2 cellular contexts compared by ENCODE assay signal in the genomic region with DNA sequence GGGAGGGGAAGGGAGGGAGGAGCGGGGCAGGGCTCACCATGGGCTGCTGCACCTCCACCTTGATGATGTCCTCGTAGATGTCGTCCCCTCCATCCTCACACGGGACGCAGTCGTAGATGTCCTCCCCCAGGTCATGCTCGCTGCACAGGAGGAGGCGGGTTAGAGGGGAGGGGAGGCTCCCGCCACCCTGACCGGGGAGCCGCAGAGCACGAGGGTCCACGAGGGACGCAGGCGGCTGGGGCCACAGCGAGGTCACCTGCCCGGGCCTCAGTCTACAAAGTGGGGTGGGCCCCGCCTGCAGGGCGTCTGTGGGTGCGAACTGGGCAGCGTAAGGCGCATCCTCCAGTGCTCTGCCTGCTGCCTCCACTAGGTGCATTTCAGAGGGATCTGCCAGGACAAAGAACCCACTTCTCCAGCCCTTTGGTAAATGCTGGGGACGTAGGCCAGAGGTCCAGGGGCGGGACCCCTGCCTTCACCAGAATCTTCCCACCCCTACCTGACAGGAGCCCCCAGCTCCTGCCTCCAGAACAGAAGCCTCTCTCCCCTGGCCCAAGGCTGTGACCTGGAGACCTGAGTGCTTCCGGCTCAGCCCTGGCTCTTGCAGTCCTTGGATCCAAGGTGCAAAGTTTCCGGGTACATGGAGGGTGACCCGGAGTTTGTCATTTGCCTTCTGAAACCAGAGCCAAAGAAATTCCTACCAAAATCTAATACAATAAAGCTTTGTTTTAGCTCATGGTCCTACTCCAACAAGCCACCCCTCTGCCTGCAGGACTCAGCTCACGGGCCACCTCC.
TF ChIP-seq lines count a peak whose summit lies in the region.

No MANE protein-coding gene starts in this region.

TF ChIP-seq in GM23338, 12 proteins besides CTCF, POLR2A, EP300 and RAD21 (continues in another document):
- TF ChIP-seq ZNF331 (CRISPR knock-in tag; IDR thresholded peaks at IDR 0.05; ENCODE audit: low read depth) (no peak), POLR2AphosphoS5 (IDR thresholded peaks at IDR 0.05; ENCODE audit: low read depth) (no peak), EZH2phosphoT487 (IDR thresholded peaks at IDR 0.05; ENCODE audit: unreplicated experiment) (no peak), STAT1 (IDR thresholded peaks at IDR 0.05; ENCODE audit: unreplicated experiment) (no peak), JUNB (IDR thresholded peaks at IDR 0.05; ENCODE audit: unreplicated experiment) (no peak)
- TF ChIP-seq, protein P1, sequence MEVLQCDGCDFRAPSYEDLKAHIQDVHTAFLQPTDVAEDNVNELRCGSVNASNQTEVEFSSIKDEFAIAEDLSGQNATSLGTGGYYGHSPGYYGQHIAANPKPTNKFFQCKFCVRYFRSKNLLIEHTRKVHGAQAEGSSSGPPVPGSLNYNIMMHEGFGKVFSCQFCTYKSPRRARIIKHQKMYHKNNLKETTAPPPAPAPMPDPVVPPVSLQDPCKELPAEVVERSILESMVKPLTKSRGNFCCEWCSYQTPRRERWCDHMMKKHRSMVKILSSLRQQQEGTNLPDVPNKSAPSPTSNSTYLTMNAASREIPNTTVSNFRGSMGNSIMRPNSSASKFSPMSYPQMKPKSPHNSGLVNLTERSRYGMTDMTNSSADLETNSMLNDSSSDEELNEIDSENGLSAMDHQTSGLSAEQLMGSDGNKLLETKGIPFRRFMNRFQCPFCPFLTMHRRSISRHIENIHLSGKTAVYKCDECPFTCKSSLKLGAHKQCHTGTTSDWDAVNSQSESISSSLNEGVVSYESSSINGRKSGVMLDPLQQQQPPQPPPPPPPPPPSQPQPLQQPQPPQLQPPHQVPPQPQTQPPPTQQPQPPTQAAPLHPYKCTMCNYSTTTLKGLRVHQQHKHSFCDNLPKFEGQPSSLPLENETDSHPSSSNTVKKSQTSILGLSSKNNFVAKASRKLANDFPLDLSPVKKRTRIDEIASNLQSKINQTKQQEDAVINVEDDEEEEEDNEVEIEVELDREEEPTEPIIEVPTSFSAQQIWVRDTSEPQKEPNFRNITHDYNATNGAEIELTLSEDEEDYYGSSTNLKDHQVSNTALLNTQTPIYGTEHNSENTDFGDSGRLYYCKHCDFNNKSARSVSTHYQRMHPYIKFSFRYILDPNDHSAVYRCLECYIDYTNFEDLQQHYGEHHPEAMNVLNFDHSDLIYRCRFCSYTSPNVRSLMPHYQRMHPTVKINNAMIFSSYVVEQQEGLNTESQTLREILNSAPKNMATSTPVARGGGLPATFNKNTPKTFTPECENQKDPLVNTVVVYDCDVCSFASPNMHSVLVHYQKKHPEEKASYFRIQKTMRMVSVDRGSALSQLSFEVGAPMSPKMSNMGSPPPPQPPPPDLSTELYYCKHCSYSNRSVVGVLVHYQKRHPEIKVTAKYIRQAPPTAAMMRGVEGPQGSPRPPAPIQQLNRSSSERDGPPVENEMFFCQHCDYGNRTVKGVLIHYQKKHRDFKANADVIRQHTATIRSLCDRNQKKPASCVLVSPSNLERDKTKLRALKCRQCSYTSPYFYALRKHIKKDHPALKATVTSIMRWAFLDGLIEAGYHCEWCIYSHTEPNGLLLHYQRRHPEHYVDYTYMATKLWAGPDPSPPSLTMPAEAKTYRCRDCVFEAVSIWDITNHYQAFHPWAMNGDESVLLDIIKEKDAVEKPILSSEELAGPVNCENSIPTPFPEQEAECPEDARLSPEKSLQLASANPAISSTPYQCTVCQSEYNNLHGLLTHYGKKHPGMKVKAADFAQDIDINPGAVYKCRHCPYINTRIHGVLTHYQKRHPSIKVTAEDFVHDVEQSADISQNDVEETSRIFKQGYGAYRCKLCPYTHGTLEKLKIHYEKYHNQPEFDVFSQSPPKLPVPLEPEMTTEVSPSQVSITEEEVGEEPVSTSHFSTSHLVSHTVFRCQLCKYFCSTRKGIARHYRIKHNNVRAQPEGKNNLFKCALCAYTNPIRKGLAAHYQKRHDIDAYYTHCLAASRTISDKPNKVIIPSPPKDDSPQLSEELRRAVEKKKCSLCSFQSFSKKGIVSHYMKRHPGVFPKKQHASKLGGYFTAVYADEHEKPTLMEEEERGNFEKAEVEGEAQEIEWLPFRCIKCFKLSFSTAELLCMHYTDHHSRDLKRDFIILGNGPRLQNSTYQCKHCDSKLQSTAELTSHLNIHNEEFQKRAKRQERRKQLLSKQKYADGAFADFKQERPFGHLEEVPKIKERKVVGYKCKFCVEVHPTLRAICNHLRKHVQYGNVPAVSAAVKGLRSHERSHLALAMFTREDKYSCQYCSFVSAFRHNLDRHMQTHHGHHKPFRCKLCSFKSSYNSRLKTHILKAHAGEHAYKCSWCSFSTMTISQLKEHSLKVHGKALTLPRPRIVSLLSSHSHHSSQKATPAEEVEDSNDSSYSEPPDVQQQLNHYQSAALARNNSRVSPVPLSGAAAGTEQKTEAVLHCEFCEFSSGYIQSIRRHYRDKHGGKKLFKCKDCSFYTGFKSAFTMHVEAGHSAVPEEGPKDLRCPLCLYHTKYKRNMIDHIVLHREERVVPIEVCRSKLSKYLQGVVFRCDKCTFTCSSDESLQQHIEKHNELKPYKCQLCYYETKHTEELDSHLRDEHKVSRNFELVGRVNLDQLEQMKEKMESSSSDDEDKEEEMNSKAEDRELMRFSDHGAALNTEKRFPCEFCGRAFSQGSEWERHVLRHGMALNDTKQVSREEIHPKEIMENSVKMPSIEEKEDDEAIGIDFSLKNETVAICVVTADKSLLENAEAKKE (CRISPR knock-in tag; IDR thresholded peaks at IDR 0.05): no peak
- TF ChIP-seq, protein P2, sequence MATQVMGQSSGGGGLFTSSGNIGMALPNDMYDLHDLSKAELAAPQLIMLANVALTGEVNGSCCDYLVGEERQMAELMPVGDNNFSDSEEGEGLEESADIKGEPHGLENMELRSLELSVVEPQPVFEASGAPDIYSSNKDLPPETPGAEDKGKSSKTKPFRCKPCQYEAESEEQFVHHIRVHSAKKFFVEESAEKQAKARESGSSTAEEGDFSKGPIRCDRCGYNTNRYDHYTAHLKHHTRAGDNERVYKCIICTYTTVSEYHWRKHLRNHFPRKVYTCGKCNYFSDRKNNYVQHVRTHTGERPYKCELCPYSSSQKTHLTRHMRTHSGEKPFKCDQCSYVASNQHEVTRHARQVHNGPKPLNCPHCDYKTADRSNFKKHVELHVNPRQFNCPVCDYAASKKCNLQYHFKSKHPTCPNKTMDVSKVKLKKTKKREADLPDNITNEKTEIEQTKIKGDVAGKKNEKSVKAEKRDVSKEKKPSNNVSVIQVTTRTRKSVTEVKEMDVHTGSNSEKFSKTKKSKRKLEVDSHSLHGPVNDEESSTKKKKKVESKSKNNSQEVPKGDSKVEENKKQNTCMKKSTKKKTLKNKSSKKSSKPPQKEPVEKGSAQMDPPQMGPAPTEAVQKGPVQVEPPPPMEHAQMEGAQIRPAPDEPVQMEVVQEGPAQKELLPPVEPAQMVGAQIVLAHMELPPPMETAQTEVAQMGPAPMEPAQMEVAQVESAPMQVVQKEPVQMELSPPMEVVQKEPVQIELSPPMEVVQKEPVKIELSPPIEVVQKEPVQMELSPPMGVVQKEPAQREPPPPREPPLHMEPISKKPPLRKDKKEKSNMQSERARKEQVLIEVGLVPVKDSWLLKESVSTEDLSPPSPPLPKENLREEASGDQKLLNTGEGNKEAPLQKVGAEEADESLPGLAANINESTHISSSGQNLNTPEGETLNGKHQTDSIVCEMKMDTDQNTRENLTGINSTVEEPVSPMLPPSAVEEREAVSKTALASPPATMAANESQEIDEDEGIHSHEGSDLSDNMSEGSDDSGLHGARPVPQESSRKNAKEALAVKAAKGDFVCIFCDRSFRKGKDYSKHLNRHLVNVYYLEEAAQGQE (IDR thresholded peaks at IDR 0.05; ENCODE audit: unreplicated experiment): no peak

TF ChIP-seq in H1, 55 proteins besides CTCF, POLR2A, EP300 and RAD21:
- TF ChIP-seq, protein P3, sequence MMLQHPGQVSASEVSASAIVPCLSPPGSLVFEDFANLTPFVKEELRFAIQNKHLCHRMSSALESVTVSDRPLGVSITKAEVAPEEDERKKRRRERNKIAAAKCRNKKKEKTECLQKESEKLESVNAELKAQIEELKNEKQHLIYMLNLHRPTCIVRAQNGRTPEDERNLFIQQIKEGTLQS (IDR thresholded peaks at IDR 0.05; ENCODE audit: insufficient read depth, low read depth, low read length): no peak
- TF ChIP-seq JUND (IDR thresholded peaks at IDR 0.05; ENCODE audit: low read length) (no peak), RNF2 (IDR thresholded peaks at IDR 0.05; ENCODE audit: borderline replicate concordance, low read depth, low read length, missing control alignments, poor library complexity, severe bottlenecking) (no peak), CTBP2 (IDR thresholded peaks at IDR 0.05; ENCODE audit: borderline replicate concordance, insufficient read depth, insufficient read length, low read length) (no peak)
